In the genomic region with DNA sequence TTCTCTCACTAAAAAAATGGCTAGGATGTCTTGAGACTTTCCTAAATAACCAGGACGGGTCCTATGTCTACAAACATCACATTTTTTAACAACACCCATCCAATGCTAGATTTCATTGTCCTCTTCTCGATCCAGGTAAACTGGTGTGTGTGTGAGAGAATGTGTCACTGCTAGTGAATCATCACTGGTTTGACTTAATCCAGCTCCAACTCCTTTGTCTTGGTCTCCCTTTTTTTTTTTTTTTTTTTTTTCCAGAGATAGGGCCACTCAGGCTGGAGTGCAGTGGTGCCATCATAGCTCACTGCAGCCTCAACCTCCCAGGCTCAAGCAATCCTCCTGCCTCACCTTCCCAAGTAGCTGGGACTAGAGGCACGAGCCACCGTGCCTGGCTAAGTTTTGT, we compare ENCODE assay signal across 11 cellular contexts. TPM values are rescaled to one million over a fixed set of nuclear protein-coding genes. Genes with fewer than 3 reads are reported as not detected.
DNase-seq lines count a peak whose midpoint lies in the region; ATAC-seq and TF ChIP-seq lines count a peak whose summit lies in the region.
"Had no signal": no experiment of that assay in that cellular context is flagged by ENCODE, and none has a peak within 500 bp of the region (broad histone marks: within the 10 kb centered on the region; RNA-seq: fewer than 3 reads in every experiment).

No MANE protein-coding gene starts in this region.

- peak overlapping the region; percentile 99 for H3K4me2 ChIP-seq in smooth muscle cell

- WGBS in smooth muscle cell (ENCODE audit: low lambda C conversion rate) = 67% methylated on average over 4 of the region's 4 CpGs

- peaks cover 49% of the 10 kb centered on the region for H3K4me1 Mint-ChIP-seq in activated CD4-positive, alpha-beta T cell treated with anti-CD3 and anti-CD28 coated beads, Interleukin-2, amount 10 ng/mL, durations not matched to agents 7 days and 5 days
- peaks cover 39% of the 10 kb centered on the region for H3K4me1 Mint-ChIP-seq in activated CD4-positive, alpha-beta memory T cell treated with anti-CD3 and anti-CD28 coated beads for 36 hours (ENCODE audit: low read depth)

- H3K4me3 Mint-ChIP-seq in activated CD4-positive, alpha-beta T cell treated with anti-CD3 and anti-CD28 coated beads, Interleukin-2, amount 10 ng/mL, durations not matched to agents 7 days and 5 days = peak overlapping the region; percentile 41
- H3K4me3 Mint-ChIP-seq in activated CD4-positive, alpha-beta memory T cell treated with anti-CD3 and anti-CD28 coated beads for 36 hours = peak overlapping the region; percentile 57

- H3K4me1 ChIP-seq in foreskin keratinocyte = peaks cover 13% of the 10 kb centered on the region
- peaks cover 41% of the 10 kb centered on the region for H3K4me1 ChIP-seq in smooth muscle cell (ENCODE audit: low read depth)

- H3K79me2 ChIP-seq in smooth muscle cell (ENCODE audit: low read depth) = peaks cover 21% of the 10 kb centered on the region

- peaks cover 27% of the 10 kb centered on the region for H3K27me3 ChIP-seq in foreskin keratinocyte
- peaks cover 13% of the 10 kb centered on the region for H3K27me3 ChIP-seq in smooth muscle cell (ENCODE audit: low read depth)

- CTCF ChIA-PET in activated CD4-positive, alpha-beta T cell treated with anti-CD3 and anti-CD28 coated beads, Interleukin-2, amount 10 ng/mL, durations not matched to agents 7 days and 5 days (lab: Charles Lee) = interaction anchor here (0.6 to 1.2 kb wide), 2 partner anchors 13 to 186 kb away, joined by 3 read pairs; no protein-coding TSS in a partner anchor
- CTCF ChIA-PET in activated CD4-positive, alpha-beta memory T cell treated with anti-CD3 and anti-CD28 coated beads for 36 hours (lab: Charles Lee) = interaction anchor here (0.7 to 2.7 kb wide), 2 partner anchors 18 to 167 kb away, joined by 3 to 16 read pairs; no protein-coding TSS in a partner anchor

- peak; percentile 34 for ATAC-seq in foreskin keratinocyte

- H3K27me3 Mint-ChIP-seq in activated CD4-positive, alpha-beta T cell treated with anti-CD3 and anti-CD28 coated beads, Interleukin-2, amount 10 ng/mL, durations not matched to agents 7 days and 5 days = peaks cover 35% of the 10 kb centered on the region
- peaks cover 27% of the 10 kb centered on the region for H3K27me3 Mint-ChIP-seq in activated CD4-positive, alpha-beta memory T cell treated with anti-CD3 and anti-CD28 coated beads for 36 hours

- no peak for TF ChIP-seq CTCF in foreskin keratinocyte (conservative IDR thresholded peaks at IDR 0.05)
- TF ChIP-seq CTCF in smooth muscle cell (IDR thresholded peaks at IDR 0.05; ENCODE audit: borderline replicate concordance, insufficient read depth, poor library complexity, severe bottlenecking) = no peak
- no peak for TF ChIP-seq CTCF in GM20000 (IDR thresholded peaks at IDR 0.05; ENCODE audit: extremely low read depth, missing control alignments)

- peaks cover 9% of the 10 kb centered on the region for H4K20me1 ChIP-seq in smooth muscle cell (ENCODE audit: low read depth)

- H3K27ac ChIP-seq in foreskin keratinocyte (peak overlapping the region; percentile 23), smooth muscle cell (ENCODE audit: low read depth) (peak overlapping the region; percentile 88)

- H3K9me3 ChIP-seq in smooth muscle cell (replicated peaks; ENCODE audit: low read depth) = no peaks in the 10 kb centered on the region
- H3K9me3 ChIP-seq: right atrium auricular region had no signal

- H3K36me3 Mint-ChIP-seq in activated CD4-positive, alpha-beta T cell treated with anti-CD3 and anti-CD28 coated beads, Interleukin-2, amount 10 ng/mL, durations not matched to agents 7 days and 5 days (ENCODE audit: low read depth) = peaks cover 22% of the 10 kb centered on the region
- H3K36me3 Mint-ChIP-seq in activated CD4-positive, alpha-beta memory T cell treated with anti-CD3 and anti-CD28 coated beads for 36 hours = peaks cover 21% of the 10 kb centered on the region

- peak overlapping the region; percentile 64 for H3K4me3 ChIP-seq in smooth muscle cell

- intact Hi-C loops in activated CD4-positive, alpha-beta memory T cell treated with anti-CD3 and anti-CD28 coated beads for 36 hours (cut with micrococcal nuclease) = no loop called here

- peaks cover 20% of the 10 kb centered on the region for H3F3A ChIP-seq in smooth muscle cell (ENCODE audit: low read depth)

- no peak for DNase-seq in activated CD4-positive, alpha-beta T cell treated with anti-CD3 and anti-CD28 coated beads, Interleukin-2, amount 10 ng/mL, durations not matched to agents 7 days and 5 days
- no peak for DNase-seq in activated CD4-positive, alpha-beta T cell treated with anti-CD3 and anti-CD28 coated beads for 48 hours
- no peak for DNase-seq in activated CD4-positive, alpha-beta memory T cell treated with anti-CD3 and anti-CD28 coated beads for 36 hours
- peak; percentile 76 to 91 for DNase-seq in foreskin keratinocyte
- DNase-seq in smooth muscle cell (lab: John Stamatoyannopoulos, UW; ENCODE audit: unreplicated experiment) = no peak
- DNase-seq in GM20000 (ENCODE audit: low spot score) = no peak
- no peak for DNase-seq in COLO668 (lab: John Stamatoyannopoulos, UW; ENCODE audit: unreplicated experiment)
- DNase-seq in nucleus accumbens (lab: John Stamatoyannopoulos, UW) = no peak
- DNase-seq: NCI-H446 had no signal

- H2AFZ ChIP-seq in smooth muscle cell (ENCODE audit: low read depth) = no peak overlapping the region

- H3K27ac Mint-ChIP-seq in activated CD4-positive, alpha-beta T cell treated with anti-CD3 and anti-CD28 coated beads, Interleukin-2, amount 10 ng/mL, durations not matched to agents 7 days and 5 days = no peak overlapping the region
- no peak overlapping the region for H3K27ac Mint-ChIP-seq in activated CD4-positive, alpha-beta memory T cell treated with anti-CD3 and anti-CD28 coated beads for 36 hours

- H3K9me3 Mint-ChIP-seq in activated CD4-positive, alpha-beta T cell treated with anti-CD3 and anti-CD28 coated beads, Interleukin-2, amount 10 ng/mL, durations not matched to agents 7 days and 5 days = no peaks in the 10 kb centered on the region
- no peaks in the 10 kb centered on the region for H3K9me3 Mint-ChIP-seq in activated CD4-positive, alpha-beta memory T cell treated with anti-CD3 and anti-CD28 coated beads for 36 hours
- H3K9me3 Mint-ChIP-seq: IgD-negative memory B cell had no signal

- H3K36me3 ChIP-seq in smooth muscle cell (ENCODE audit: low read depth) = no peaks in the 10 kb centered on the region

- no peak overlapping the region for H3K9ac ChIP-seq in smooth muscle cell (ENCODE audit: low read depth)

- POLR2A ChIA-PET in activated CD4-positive, alpha-beta T cell treated with anti-CD3 and anti-CD28 coated beads, Interleukin-2, amount 10 ng/mL, durations not matched to agents 7 days and 5 days (lab: Charles Lee) = no interaction called here
- POLR2A ChIA-PET in activated CD4-positive, alpha-beta memory T cell treated with anti-CD3 and anti-CD28 coated beads for 36 hours (lab: Charles Lee) = no interaction called here

RNA-seq across cellular contexts. Expression of a gene that starts 2.0 kb away (rescaled TPM):
- total RNA-seq in activated CD4-positive, alpha-beta T cell treated with anti-CD3 and anti-CD28 coated beads, Interleukin-2, amount 10 ng/mL, durations not matched to agents 7 days and 5 days = 1 to 10 TPM; 2.3 to 3.1 TPM
- total RNA-seq in activated CD4-positive, alpha-beta memory T cell treated with anti-CD3 and anti-CD28 coated beads for 36 hours = 1 to 10 TPM; 1.5 to 2.0 TPM
- 1.9 and 2.0 TPM in 2 replicates for total RNA-seq in foreskin keratinocyte
- 2.0 and 2.1 TPM in 2 replicates for polyA plus RNA-seq in foreskin keratinocyte
- 0.31 and 1.2 TPM in 2 replicates for total RNA-seq in smooth muscle cell
- polyA plus RNA-seq in smooth muscle cell = 2.6 and 2.9 TPM in 2 replicates

RNA-seq across cellular contexts. Expression of a gene that starts 4.1 kb away (rescaled TPM):
- not detected for total RNA-seq in activated CD4-positive, alpha-beta T cell treated with anti-CD3 and anti-CD28 coated beads, Interleukin-2, amount 10 ng/mL, durations not matched to agents 7 days and 5 days
- not detected for total RNA-seq in activated CD4-positive, alpha-beta memory T cell treated with anti-CD3 and anti-CD28 coated beads for 36 hours
- total RNA-seq in foreskin keratinocyte (0.10 and 0.11 TPM in 2 replicates), smooth muscle cell (2.6 and 3.2 TPM in 2 replicates)
- polyA plus RNA-seq in foreskin keratinocyte (0.13 and 0.19 TPM in 2 replicates), smooth muscle cell (2.8 and 3.5 TPM in 2 replicates)
- polyA plus RNA-seq: IgD-negative memory B cell had no signal

RNA-seq across cellular contexts. Expression of a gene that starts 16.7 kb away (rescaled TPM):
- total RNA-seq in activated CD4-positive, alpha-beta T cell treated with anti-CD3 and anti-CD28 coated beads, Interleukin-2, amount 10 ng/mL, durations not matched to agents 7 days and 5 days = 100 to 1,000 TPM; 262 to 280 TPM
- 100 to 1,000 TPM; 209 to 223 TPM for total RNA-seq in activated CD4-positive, alpha-beta memory T cell treated with anti-CD3 and anti-CD28 coated beads for 36 hours
- total RNA-seq in foreskin keratinocyte (96.0 and 120 TPM in 2 replicates), smooth muscle cell (17.8 and 32.1 TPM in 2 replicates)
- polyA plus RNA-seq in foreskin keratinocyte (97.9 and 113 TPM in 2 replicates), smooth muscle cell (63.6 and 87.5 TPM in 2 replicates)

RNA-seq across cellular contexts. Expression of a gene that starts 24.4 kb away (rescaled TPM):
- total RNA-seq in activated CD4-positive, alpha-beta T cell treated with anti-CD3 and anti-CD28 coated beads, Interleukin-2, amount 10 ng/mL, durations not matched to agents 7 days and 5 days = 10 to 100 TPM; 24.8 to 34.2 TPM
- total RNA-seq in activated CD4-positive, alpha-beta memory T cell treated with anti-CD3 and anti-CD28 coated beads for 36 hours = 10 to 100 TPM; 25.8 to 25.9 TPM
- 161 and 162 TPM in 2 replicates for total RNA-seq in foreskin keratinocyte
- polyA plus RNA-seq in foreskin keratinocyte = 190 and 192 TPM in 2 replicates
- total RNA-seq in smooth muscle cell = 41.9 and 46.8 TPM in 2 replicates
- polyA plus RNA-seq in smooth muscle cell = 65.6 and 87.0 TPM in 2 replicates

RNA-seq across cellular contexts. Expression of a gene that starts 39.0 kb away (rescaled TPM):
- 10 to 100 TPM; 44.1 to 49.1 TPM for total RNA-seq in activated CD4-positive, alpha-beta T cell treated with anti-CD3 and anti-CD28 coated beads, Interleukin-2, amount 10 ng/mL, durations not matched to agents 7 days and 5 days
- total RNA-seq in activated CD4-positive, alpha-beta memory T cell treated with anti-CD3 and anti-CD28 coated beads for 36 hours = 10 to 100 TPM; 17.8 to 18.5 TPM
- total RNA-seq in foreskin keratinocyte (18.2 and 18.3 TPM in 2 replicates), smooth muscle cell (8.9 and 16.8 TPM in 2 replicates)
- polyA plus RNA-seq in foreskin keratinocyte (17.1 and 17.4 TPM in 2 replicates), smooth muscle cell (12.1 and 17.8 TPM in 2 replicates)

Comparison
In these comparisons a context has a peak if more than half of its experiments do, and no peak if none do; other contexts are left out.
1. DNase-seq: peak in foreskin keratinocyte (2 of 2); none in activated CD4-positive, alpha-beta T cell treated with anti-CD3 and anti-CD28 coated beads, Interleukin-2, amount 10 ng/mL, durations not matched to agents 7 days and 5 days (single experiment), activated CD4-positive, alpha-beta T cell treated with anti-CD3 and anti-CD28 coated beads for 48 hours (single experiment), activated CD4-positive, alpha-beta memory T cell treated with anti-CD3 and anti-CD28 coated beads for 36 hours (single experiment), smooth muscle cell (single experiment), GM20000 (single experiment), COLO668 (single experiment) and nucleus accumbens (0 of 56).